18 cellular contexts compared by ENCODE assay signal in genomic region chr9:17191095-17191494, GRCh38. TPM values are rescaled to one million over a fixed set of nuclear protein-coding genes. Genes with fewer than 3 reads are reported as not detected.
A peak's percentile ranks its signal among the peaks of the same experiment; 100 is the strongest.
DNase-seq lines count a peak whose midpoint lies in the region; ATAC-seq and TF ChIP-seq lines count a peak whose summit lies in the region.
"Had no signal": no experiment of that assay in that cellular context is flagged by ENCODE, and none has a peak within 500 bp of the region (broad histone marks: within the 10 kb centered on the region; RNA-seq: fewer than 3 reads in every experiment).

No MANE protein-coding gene starts in this region.

- no TSS peak for BruUV-seq in IMR-90 (replicated peaks; lab: Mats Ljungman, UMichigan)

- no peak for TF ChIP-seq RAD21 in IMR-90 (IDR thresholded peaks at IDR 0.05; ENCODE audit: low read length)

- TF ChIP-seq CTCF in IMR-90 (conservative IDR thresholded peaks at IDR 0.05; ENCODE audit: low read depth, low read length) (no peak), brain microvascular endothelial cell (IDR thresholded peaks at IDR 0.05; ENCODE audit: low read depth, low read length, missing control alignments) (no peak)

- no peaks in the 10 kb centered on the region for H3K27me3 Mint-ChIP-seq in activated naive CD4-positive, alpha-beta T cell treated with anti-CD3 and anti-CD28 coated beads, Interleukin-2, amount 10 ng/mL, durations not matched to agents 7 days and 5 days
- H3K27me3 Mint-ChIP-seq: naive thymus-derived CD4-positive, alpha-beta T cell had no signal

- no peak overlapping the region for H2AFZ ChIP-seq in IMR-90 (replicated peaks; ENCODE audit: low read length, poor library complexity)
- H2AFZ ChIP-seq: parathyroid adenoma had no signal

- peaks cover 4 to 7% of the 10 kb centered on the region in 2 experiments; a peak in 3 of 4 replicates for H3K79me1 ChIP-seq in IMR-90 (ENCODE audit: low read depth in 1 of 2, low read length in 2 of 2)

- H3K27ac ChIP-seq in IMR-90 (ENCODE audit: insufficient read depth, low read length) (no peak overlapping the region), brain microvascular endothelial cell (no peak overlapping the region)
- H3K27ac ChIP-seq: adrenal gland, colonic mucosa, parathyroid adenoma had no signal

- H3K56ac ChIP-seq in IMR-90 (ENCODE audit: extremely low read depth, insufficient read depth, low read length): no peak overlapping the region

- H2AK5ac ChIP-seq in IMR-90 (ENCODE audit: low read depth, low read length): no peak overlapping the region

- peak; percentile 7 for DNase-seq in AG08395 (ENCODE audit: low spot score)
- peak; percentile 25 for DNase-seq in IMR-90
- peak; percentile 9 for DNase-seq in brain microvascular endothelial cell
- peak; percentile 18 for DNase-seq in left kidney (ENCODE audit: low read depth, low spot score)
- DNase-seq in activated naive CD4-positive, alpha-beta T cell treated with anti-CD3 and anti-CD28 coated beads, Interleukin-2, amount 10 ng/mL, durations not matched to agents 7 days and 5 days: no peak
- DNase-seq in SIG-M5 (lab: John Stamatoyannopoulos, UW): no peak
- DNase-seq: adrenal gland; colonic mucosa; DMS79 treated with DMSO at 0.1 percent for 48 hours; GOT3; naive thymus-derived CD4-positive, alpha-beta T cell; NCI-H2029; SHP77; small intestine; stimulated activated CD4-positive, alpha-beta T cell treated with anti-CD3 and anti-CD28 coated beads, Interleukin-4, amount 100 ng/mL, for 4 hours had no signal

- H2AK9ac ChIP-seq in IMR-90 (replicated peaks; ENCODE audit: low read depth, low read length, poor library complexity): no peak overlapping the region

- dilution Hi-C loops in IMR-90 (cut with HindIII; ENCODE audit: low sequenced_read_pairs, unreplicated experiment): no loop called here

- no peak overlapping the region for H3K9ac ChIP-seq in IMR-90 (ENCODE audit: low read depth, low read length)
- H3K9ac ChIP-seq: parathyroid adenoma had no signal

- no peak overlapping the region for H2BK5ac ChIP-seq in IMR-90 (ENCODE audit: low read depth, low read length, poor library complexity, severe bottlenecking)

- H4K91ac ChIP-seq in IMR-90 (ENCODE audit: insufficient read depth, low read depth, low read length): no peak overlapping the region

- no peaks in the 10 kb centered on the region for H3K9me3 Mint-ChIP-seq in activated naive CD4-positive, alpha-beta T cell treated with anti-CD3 and anti-CD28 coated beads, Interleukin-2, amount 10 ng/mL, durations not matched to agents 7 days and 5 days

- no peaks in the 10 kb centered on the region for H3K36me3 Mint-ChIP-seq in activated naive CD4-positive, alpha-beta T cell treated with anti-CD3 and anti-CD28 coated beads, Interleukin-2, amount 10 ng/mL, durations not matched to agents 7 days and 5 days
- H3K36me3 Mint-ChIP-seq: naive thymus-derived CD4-positive, alpha-beta T cell had no signal

- H3K14ac ChIP-seq in IMR-90 (replicated peaks; ENCODE audit: low read depth, low read length): no peak overlapping the region

- CTCF ChIA-PET in IMR-90 (lab: Yijun Ruan, JAX): no interaction called here
- CTCF ChIA-PET in activated naive CD4-positive, alpha-beta T cell treated with anti-CD3 and anti-CD28 coated beads, Interleukin-2, amount 10 ng/mL, durations not matched to agents 7 days and 5 days (lab: Charles Lee): no interaction called here

- ATAC-seq in IMR-90 (ENCODE audit: low read depth) (peak; percentile 91), HG03342 (IDR thresholded peaks at IDR 0.05; ENCODE audit: unreplicated experiment) (no peak), HG02938 (IDR thresholded peaks at IDR 0.05; ENCODE audit: unreplicated experiment) (no peak)
- ATAC-seq: naive thymus-derived CD4-positive, alpha-beta T cell had no signal

- no peak overlapping the region for H4K8ac ChIP-seq in IMR-90 (ENCODE audit: low read depth in 2 of 2, low read length in 2 of 2)

- H3K4me2 ChIP-seq in IMR-90 (ENCODE audit: low read depth, low read length): no peak overlapping the region

- H2BK15ac ChIP-seq in IMR-90 (ENCODE audit: low read depth, low read length): no peak overlapping the region

- H3K4me1 ChIP-seq in IMR-90 (ENCODE audit: control insufficient read depth, insufficient read depth, low read length): no peaks in the 10 kb centered on the region
- H3K4me1 ChIP-seq: adrenal gland, colonic mucosa, parathyroid adenoma had no signal

- TF ChIP-seq POLR2A in IMR-90 (IDR thresholded peaks at IDR 0.05; ENCODE audit: low read depth, low read length): no peak

- H3K18ac ChIP-seq in IMR-90 (ENCODE audit: low read depth, low read length): no peak overlapping the region

- no peaks in the 10 kb centered on the region for H3K4me1 Mint-ChIP-seq in activated naive CD4-positive, alpha-beta T cell treated with anti-CD3 and anti-CD28 coated beads, Interleukin-2, amount 10 ng/mL, durations not matched to agents 7 days and 5 days
- H3K4me1 Mint-ChIP-seq: naive thymus-derived CD4-positive, alpha-beta T cell had no signal

- H3K9me1 ChIP-seq in IMR-90 (ENCODE audit: insufficient read depth, low read length): no peaks in the 10 kb centered on the region

- intact Hi-C loops in IMR-90 (cut with micrococcal nuclease): no loop called here

- H3K27me3 ChIP-seq in IMR-90 (ENCODE audit: control insufficient read depth, insufficient read depth, low read length): no peaks in the 10 kb centered on the region
- no peaks in the 10 kb centered on the region for H3K27me3 ChIP-seq in brain microvascular endothelial cell (replicated peaks)
- H3K27me3 ChIP-seq: adrenal gland, colonic mucosa had no signal

- H3K4me3 ChIP-seq in IMR-90 (ENCODE audit: insufficient read depth, low read depth, low read length) (no peak overlapping the region), brain microvascular endothelial cell (ENCODE audit: low read depth, low read length) (no peak overlapping the region)
- H3K4me3 ChIP-seq: adrenal gland, colonic mucosa had no signal

- no peak overlapping the region for H2BK120ac ChIP-seq in IMR-90 (ENCODE audit: low read depth, low read length)

- no peaks in the 10 kb centered on the region for H3K9me3 ChIP-seq in IMR-90 (ENCODE audit: control insufficient read depth, insufficient read depth, low read length)
- H3K9me3 ChIP-seq: adrenal gland, colonic mucosa had no signal

- no peaks in the 10 kb centered on the region for H4K20me1 ChIP-seq in IMR-90 (ENCODE audit: insufficient read depth, low read length)

- in situ Hi-C loops in IMR-90 (cut with MboI; ENCODE audit: low sequenced_read_pairs) (no loop called here), brain microvascular endothelial cell (cut with HindIII; ENCODE audit: low pct_ligation_motif_present, low sequenced_read_pairs) (no loop called here)

- H3K27ac Mint-ChIP-seq in activated naive CD4-positive, alpha-beta T cell treated with anti-CD3 and anti-CD28 coated beads, Interleukin-2, amount 10 ng/mL, durations not matched to agents 7 days and 5 days: no peak overlapping the region
- H3K27ac Mint-ChIP-seq: naive thymus-derived CD4-positive, alpha-beta T cell had no signal

- no peak overlapping the region for H3K4me3 Mint-ChIP-seq in activated naive CD4-positive, alpha-beta T cell treated with anti-CD3 and anti-CD28 coated beads, Interleukin-2, amount 10 ng/mL, durations not matched to agents 7 days and 5 days
- H3K4me3 Mint-ChIP-seq: naive thymus-derived CD4-positive, alpha-beta T cell had no signal

- POLR2A ChIA-PET in IMR-90 (lab: Charles Lee; ENCODE audit: unreplicated experiment): no interaction called here

- no peak overlapping the region for H2BK20ac ChIP-seq in IMR-90 (ENCODE audit: low read depth, low read length)

- no peak overlapping the region for H3K4ac ChIP-seq in IMR-90 (ENCODE audit: low read depth, low read length)

- H3K23ac ChIP-seq in IMR-90 (ENCODE audit: low read depth, low read length): no peak overlapping the region

- H3K36me3 ChIP-seq in IMR-90 (ENCODE audit: control insufficient read depth, insufficient read depth, low read length) (no peaks in the 10 kb centered on the region; the same call in 1 of the 2 replicates), brain microvascular endothelial cell (replicated peaks) (no peaks in the 10 kb centered on the region)
- H3K36me3 ChIP-seq: adrenal gland, colonic mucosa had no signal

- H4K5ac ChIP-seq in IMR-90 (ENCODE audit: low read depth, low read length): no peak overlapping the region

TF ChIP-seq in IMR-90, 13 proteins besides CTCF, POLR2A, EP300 and RAD21 (continues in another document):
- TF ChIP-seq NFE2L2 (IDR thresholded peaks at IDR 0.05; ENCODE audit: low read depth, low read length) (no peak), FOS (IDR thresholded peaks at IDR 0.05; ENCODE audit: low read depth, low read length) (no peak), RFX5 (IDR thresholded peaks at IDR 0.05; ENCODE audit: low read depth, low read length) (no peak), ELK1 (IDR thresholded peaks at IDR 0.05; ENCODE audit: borderline replicate concordance, low read depth, low read length) (no peak), CHD1 (IDR thresholded peaks at IDR 0.05; ENCODE audit: low read depth, low read length) (no peak), RCOR1 (IDR thresholded peaks at IDR 0.05; ENCODE audit: insufficient replicate concordance, low read length) (no peak), MAZ (IDR thresholded peaks at IDR 0.05; ENCODE audit: borderline replicate concordance, low read depth, low read length) (no peak), MAFK (IDR thresholded peaks at IDR 0.05; ENCODE audit: low read depth, low read length) (no peak), USF2 (IDR thresholded peaks at IDR 0.05; ENCODE audit: low read depth, low read length) (no peak), BHLHE40 (IDR thresholded peaks at IDR 0.05; ENCODE audit: low read depth, low read length) (no peak), MXI1 (IDR thresholded peaks at IDR 0.05; ENCODE audit: borderline replicate concordance, low read depth, low read length) (no peak)

RNA-seq across cellular contexts. Expression of gene CNTLN, which starts 56.3 kb away (rescaled TPM):
- 5.9 and 10.6 TPM in 2 replicates for total RNA-seq in IMR-90 (2012; rRNA removed)
- 2.9 and 3.8 TPM in 2 replicates for polyA plus RNA-seq in IMR-90 (2012; rRNA removed)
- 0.73 and 1.1 TPM in 2 replicates for polyA plus RNA-seq in IMR-90 (2012; cell fraction: cytosol; rRNA removed)
- 1.4 and 4.3 TPM in 2 replicates for polyA plus RNA-seq in IMR-90 (2012; cell fraction: nucleus; rRNA removed; ENCODE audit: low replicate concordance)
- polyA plus RNA-seq: naive thymus-derived CD4-positive, alpha-beta T cell had no signal

Comparison
In these comparisons a context has a peak if more than half of its experiments do, and no peak if none do; other contexts are left out.
1. DNase-seq: peak in AG08395 (single experiment), IMR-90 (single experiment), brain microvascular endothelial cell (single experiment) and left kidney (single experiment); none in activated naive CD4-positive, alpha-beta T cell treated with anti-CD3 and anti-CD28 coated beads, Interleukin-2, amount 10 ng/mL, durations not matched to agents 7 days and 5 days (single experiment) and SIG-M5 (single experiment).